Comparison of ENCODE assay signal across 1 cellular context in genomic region chr19:2268480-2268830, GRCh38.
TF ChIP-seq lines count a peak whose summit lies in the region.

No MANE protein-coding gene starts in this region.

TF ChIP-seq in GM12878, 131 proteins besides CTCF, POLR2A, EP300 and RAD21:
- TF ChIP-seq ZNF274 (IDR thresholded peaks at IDR 0.05; ENCODE audit: insufficient read depth, insufficient read length): no peak
- TF ChIP-seq, protein P1, sequence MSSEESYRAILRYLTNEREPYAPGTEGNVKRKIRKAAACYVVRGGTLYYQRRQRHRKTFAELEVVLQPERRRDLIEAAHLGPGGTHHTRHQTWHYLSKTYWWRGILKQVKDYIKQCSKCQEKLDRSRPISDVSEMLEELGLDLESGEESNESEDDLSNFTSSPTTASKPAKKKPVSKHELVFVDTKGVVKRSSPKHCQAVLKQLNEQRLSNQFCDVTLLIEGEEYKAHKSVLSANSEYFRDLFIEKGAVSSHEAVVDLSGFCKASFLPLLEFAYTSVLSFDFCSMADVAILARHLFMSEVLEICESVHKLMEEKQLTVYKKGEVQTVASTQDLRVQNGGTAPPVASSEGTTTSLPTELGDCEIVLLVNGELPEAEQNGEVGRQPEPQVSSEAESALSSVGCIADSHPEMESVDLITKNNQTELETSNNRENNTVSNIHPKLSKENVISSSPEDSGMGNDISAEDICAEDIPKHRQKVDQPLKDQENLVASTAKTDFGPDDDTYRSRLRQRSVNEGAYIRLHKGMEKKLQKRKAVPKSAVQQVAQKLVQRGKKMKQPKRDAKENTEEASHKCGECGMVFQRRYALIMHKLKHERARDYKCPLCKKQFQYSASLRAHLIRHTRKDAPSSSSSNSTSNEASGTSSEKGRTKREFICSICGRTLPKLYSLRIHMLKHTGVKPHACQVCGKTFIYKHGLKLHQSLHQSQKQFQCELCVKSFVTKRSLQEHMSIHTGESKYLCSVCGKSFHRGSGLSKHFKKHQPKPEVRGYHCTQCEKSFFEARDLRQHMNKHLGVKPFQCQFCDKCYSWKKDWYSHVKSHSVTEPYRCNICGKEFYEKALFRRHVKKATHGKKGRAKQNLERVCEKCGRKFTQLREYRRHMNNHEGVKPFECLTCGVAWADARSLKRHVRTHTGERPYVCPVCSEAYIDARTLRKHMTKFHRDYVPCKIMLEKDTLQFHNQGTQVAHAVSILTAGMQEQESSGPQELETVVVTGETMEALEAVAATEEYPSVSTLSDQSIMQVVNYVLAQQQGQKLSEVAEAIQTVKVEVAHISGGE (CRISPR knock-in tag; IDR thresholded peaks at IDR 0.05): no peak
- TF ChIP-seq PML (IDR thresholded peaks at IDR 0.05; ENCODE audit: low read length): no peak
- no peak for TF ChIP-seq ZBED1 (IDR thresholded peaks at IDR 0.05; ENCODE audit: borderline replicate concordance)
